In genomic region chr20:51687071-51687470, GRCh38 we compare ENCODE assay signal across 14 cellular contexts.
DNase-seq lines count a peak whose midpoint lies in the region; ATAC-seq, FAIRE-seq and TF ChIP-seq lines count a peak whose summit lies in the region.
"Had no signal": no experiment of that assay in that cellular context is flagged by ENCODE, and none has a peak within 500 bp of the region (broad histone marks: within the 10 kb centered on the region; RNA-seq: fewer than 3 reads in every experiment).

No MANE protein-coding gene starts in this region.

- WGBS in K562 (ENCODE audit: insufficient coverage, low coverage, missing lambda C conversion rate): 2% methylated on average over 8 of the region's 8 CpGs
- WGBS in thyroid gland, 2 donors: 86 to 92% methylated on average over 8 of the region's 8 CpGs

- POLR2A ChIA-PET in Caco-2 (lab: Charles Lee) (no interaction called here), K562 (lab: Yijun Ruan, JAX) (no interaction called here)

- H3K4me3 ChIP-seq in Caco-2 (ENCODE audit: low read depth, low read length): no peak overlapping the region
- H3K4me3 ChIP-seq in K562: no peak overlapping the region
- H3K4me3 ChIP-seq in thyroid gland (replicated peaks in 1 of 3): no peak overlapping the region
- H3K4me3 ChIP-seq: skin epidermis, upper lobe of left lung had no signal

- intact Hi-C loops in Caco-2 (cut with micrococcal nuclease; ENCODE audit: unreplicated experiment): loop anchor here (5.0 kb wide), 1 partner anchor 50 kb away; no protein-coding TSS in a partner anchor
- intact Hi-C loops in K562 (cut with micrococcal nuclease): no loop called here
- intact Hi-C loops in thyroid gland (cut with DNase I): no loop called here

- ATAC-seq in K562: no peak
- ATAC-seq in HG03045 (IDR thresholded peaks at IDR 0.05; ENCODE audit: unreplicated experiment): no peak
- ATAC-seq: activated CD8-positive, alpha-beta T cell treated with anti-CD3 and anti-CD28 coated beads for 36 hours had no signal

- BruUV-seq in Caco-2 (replicated peaks; lab: Mats Ljungman, UMichigan) (no TSS peak), K562 (replicated peaks; lab: Mats Ljungman, UMichigan) (no TSS peak)

- in situ Hi-C loops in K562 (cut with MboI): no loop called here

- H3K9me1 ChIP-seq in K562 (ENCODE audit: control insufficient read depth, insufficient read depth, low read length): no peaks in the 10 kb centered on the region

- no peaks in the 10 kb centered on the region for H3K27me3 Mint-ChIP-seq in Caco-2 (ENCODE audit: insufficient read depth, unreplicated experiment)
- H3K27me3 Mint-ChIP-seq: activated CD8-positive, alpha-beta T cell treated with anti-CD3 and anti-CD28 coated beads for 36 hours; activated naive CD8-positive, alpha-beta T cell had no signal

- no peak for TF ChIP-seq RAD21 in K562 (CRISPR knock-in tag; conservative IDR thresholded peaks at IDR 0.05 in 1 of 2, IDR thresholded peaks at IDR 0.05 in 1 of 2)

- H3K36me3 ChIP-seq in Caco-2 (ENCODE audit: control insufficient read depth, insufficient read depth, low read length) (peaks cover 2% of the 10 kb centered on the region; the same call in 1 of the 2 replicates), K562 (ENCODE audit: control insufficient read depth, insufficient read depth, low read length) (no peaks in the 10 kb centered on the region), thyroid gland (peaks cover 4 to 9% of the 10 kb centered on the region in 2 donors)

- H3K4me1 Mint-ChIP-seq in Caco-2 (ENCODE audit: low read depth, unreplicated experiment): no peaks in the 10 kb centered on the region

- H3K9me3 Mint-ChIP-seq in Caco-2 (ENCODE audit: unreplicated experiment): no peaks in the 10 kb centered on the region
- H3K9me3 Mint-ChIP-seq: activated CD8-positive, alpha-beta T cell treated with anti-CD3 and anti-CD28 coated beads for 36 hours; CD4-positive, alpha-beta T cell had no signal

- H3K27ac ChIP-seq in K562 (ENCODE audit: extremely low read depth, low read depth, low read length) (no peak overlapping the region), thyroid gland (no peak overlapping the region)
- H3K27ac ChIP-seq: skin epidermis, upper lobe of left lung had no signal

- no peak for TF ChIP-seq CTCF in Caco-2 (IDR thresholded peaks at IDR 0.05; ENCODE audit: insufficient read depth in 1 of 2, low read depth in 1 of 2, low read length in 1 of 2, severe bottlenecking in 1 of 2, unreplicated experiment in 1 of 2)
- no peak for TF ChIP-seq CTCF in K562 (IDR thresholded peaks at IDR 0.05 in 2 of 3, conservative IDR thresholded peaks at IDR 0.05 in 1 of 3; ENCODE audit: insufficient read depth in 2 of 3, low read depth in 1 of 3, low read length in 3 of 3)
- TF ChIP-seq CTCF in thyroid gland (IDR thresholded peaks at IDR 0.05): no peak

- H3K9me3 ChIP-seq in Caco-2 (no peaks in the 10 kb centered on the region), K562 (replicated peaks; ENCODE audit: control insufficient read depth, insufficient read depth, low read depth, low read length) (no peaks in the 10 kb centered on the region), thyroid gland (no peaks in the 10 kb centered on the region)
- H3K9me3 ChIP-seq: upper lobe of left lung had no signal

- H2AFZ ChIP-seq in K562 (ENCODE audit: low read depth, low read length): no peak overlapping the region

- TF ChIP-seq EP300 in K562 (IDR thresholded peaks at IDR 0.05; ENCODE audit: low read length): no peak

- H3K79me2 ChIP-seq in K562 (ENCODE audit: control insufficient read depth, insufficient read depth, low read length): no peaks in the 10 kb centered on the region

- H3K27me3 ChIP-seq in Caco-2 (replicated peaks; ENCODE audit: control insufficient read depth, insufficient read depth, low read length) (no peaks in the 10 kb centered on the region), K562 (ENCODE audit: control insufficient read depth in 2 of 2, insufficient read depth in 2 of 2, low read length in 2 of 2) (peaks cover 21 to 35% of the 10 kb centered on the region in 2 experiments), thyroid gland (no peaks in the 10 kb centered on the region)
- H3K27me3 ChIP-seq: upper lobe of left lung had no signal

- H3K27ac Mint-ChIP-seq in Caco-2 (ENCODE audit: unreplicated experiment): peak overlapping the region; percentile 20
- H3K27ac Mint-ChIP-seq: activated CD8-positive, alpha-beta T cell treated with anti-CD3 and anti-CD28 coated beads for 36 hours; activated naive CD8-positive, alpha-beta T cell; CD4-positive, alpha-beta T cell had no signal

- H3K4me2 ChIP-seq in K562 (ENCODE audit: insufficient read depth, low read length): no peak overlapping the region

- H3K4me1 ChIP-seq in Caco-2: no peaks in the 10 kb centered on the region
- H3K4me1 ChIP-seq in K562 (replicated peaks in 1 of 2; ENCODE audit: control insufficient read depth in 2 of 2, insufficient read depth in 2 of 2, low read length in 2 of 2): no peaks in the 10 kb centered on the region
- H3K4me1 ChIP-seq in thyroid gland: no peaks in the 10 kb centered on the region
- H3K4me1 ChIP-seq: upper lobe of left lung had no signal

- no peak for TF ChIP-seq POLR2A in K562 (conservative IDR thresholded peaks at IDR 0.05)
- TF ChIP-seq POLR2A in thyroid gland (IDR thresholded peaks at IDR 0.05): no peak

- no peak overlapping the region for H3K4me3 Mint-ChIP-seq in Caco-2 (ENCODE audit: unreplicated experiment)
- H3K4me3 Mint-ChIP-seq: activated CD8-positive, alpha-beta T cell treated with anti-CD3 and anti-CD28 coated beads for 36 hours; activated naive CD8-positive, alpha-beta T cell; CD4-positive, alpha-beta T cell had no signal

- no peak for DNase-seq in Caco-2
- peak; percentile 87 for DNase-seq in M059J (ENCODE audit: low read depth)
- DNase-seq in K562 (ENCODE audit: extremely low read depth in 1 of 4, low spot score in 3 of 4): no peak
- DNase-seq in lung microvascular endothelial cell (ENCODE audit: low read depth in 2 of 2): peak; percentile 11 to 24
- no peak for DNase-seq in pons (ENCODE audit: low spot score)
- DNase-seq in thyroid gland: no peak
- no peak for DNase-seq in dermis blood vessel endothelial cell
- DNase-seq: activated CD8-positive, alpha-beta T cell treated with anti-CD3 and anti-CD28 coated beads for 36 hours; CD4-positive, alpha-beta T cell; NCI-H526 had no signal

- H4K20me1 ChIP-seq in K562 (replicated peaks; ENCODE audit: control insufficient read depth, insufficient read depth, low read length): no peaks in the 10 kb centered on the region

- peaks cover 71% of the 10 kb centered on the region for H3K36me3 Mint-ChIP-seq in Caco-2 (ENCODE audit: insufficient read depth, unreplicated experiment)
- H3K36me3 Mint-ChIP-seq: activated naive CD8-positive, alpha-beta T cell had no signal

- FAIRE-seq in K562 (lab: Jason Lieb, UNC): no peak

- CTCF ChIA-PET in Caco-2 (lab: Charles Lee) (no interaction called here), K562 (lab: Yijun Ruan, JAX; ENCODE audit: low intra/inter-chr PET ratio) (interaction anchor here (0.6 kb wide), 1 partner anchor 61 kb away, joined by 3 read pairs; no protein-coding TSS in a partner anchor)

- H3K9ac ChIP-seq in K562 (ENCODE audit: insufficient read depth in 1 of 2, low read depth in 2 of 2, low read length in 2 of 2): no peak overlapping the region

TF ChIP-seq in K562, 482 proteins besides CTCF, POLR2A, EP300 and RAD21:
- TF ChIP-seq CEBPG (CRISPR knock-in tag; IDR thresholded peaks at IDR 0.05): 0 out of 2 replicates have a peak, but pooled peaks have one; percentile 13
- no peak for TF ChIP-seq CEBPG (tag; conservative IDR thresholded peaks at IDR 0.05 in 1 of 2, IDR thresholded peaks at IDR 0.05 in 1 of 2)
- no peak for TF ChIP-seq ZC3H11A (IDR thresholded peaks at IDR 0.05; ENCODE audit: low read depth, low read length)
TF ChIP-seq in K562: peak in this region for 1.

Comparison
In these comparisons a context has a peak if more than half of its experiments do, and no peak if none do; other contexts are left out.
1. DNase-seq: peak in M059J (single experiment) and lung microvascular endothelial cell (2 of 2); none in Caco-2 (0 of 2), K562 (0 of 4), pons (single experiment), thyroid gland (0 of 2) and dermis blood vessel endothelial cell (single experiment).